In genomic region chr1:83087851-83088250, GRCh38 we compare ENCODE assay signal across 27 cellular contexts.
"Had no signal": no experiment of that assay in that cellular context is flagged by ENCODE, and none has a peak within 500 bp of the region (broad histone marks: within the 10 kb centered on the region; RNA-seq: fewer than 3 reads in every experiment).

No MANE protein-coding gene starts in this region.

- H3K36me3 Mint-ChIP-seq: stimulated activated effector memory CD8-positive, alpha-beta T cell treated with anti-CD3 and anti-CD28 coated beads, Interleukin-12 subunit alpha, Interleukin-12 subunit beta, amount 100 ng/mL, for 72 hours; stimulated activated memory B cell treated with anti-CD40 and anti-IgM and Interleukin-4, amounts not matched to agents 10 μg/mL and 1 μg/mL and 100 μg/mL, for 72 hours; stimulated activated naive B cell treated with anti-CD40 and anti-IgM and Interleukin-4, amounts not matched to agents 10 μg/mL and 1 μg/mL and 100 μg/mL, for 72 hours; type B pancreatic cell had no signal

- H3K27me3 ChIP-seq: stomach, suprapubic skin, testis, thyroid gland, tibial artery, tibial nerve, transverse colon, upper lobe of left lung, upper lobe of right lung, uterus, vagina had no signal

- H3K4me1 Mint-ChIP-seq: stimulated activated effector memory CD8-positive, alpha-beta T cell treated with anti-CD3 and anti-CD28 coated beads, Interleukin-12 subunit alpha, Interleukin-12 subunit beta, amount 100 ng/mL, for 72 hours; stimulated activated memory B cell treated with anti-CD40 and anti-IgM and Interleukin-4, amounts not matched to agents 10 μg/mL and 1 μg/mL and 100 μg/mL, for 72 hours; stimulated activated naive B cell treated with anti-CD40 and anti-IgM and Interleukin-4, amounts not matched to agents 10 μg/mL and 1 μg/mL and 100 μg/mL, for 72 hours; stimulated activated naive CD8-positive, alpha-beta T cell treated with anti-CD3 and anti-CD28 coated beads, Interleukin-15, amount 100 ng/mL, for 72 hours had no signal

- H3K4me3 ChIP-seq: stomach, suprapubic skin, testis, thoracic aorta, thyroid gland, tibial artery, tibial nerve, transverse colon, upper lobe of left lung, upper lobe of right lung, uterus, vagina had no signal

- H3K36me3 ChIP-seq: stomach, suprapubic skin, thoracic aorta, thyroid gland, tibial artery, tibial nerve, transverse colon, upper lobe of left lung, upper lobe of right lung, uterus, vagina had no signal

- H3K9me3 Mint-ChIP-seq: stimulated activated memory B cell treated with anti-CD40 and anti-IgM and Interleukin-4, amounts not matched to agents 10 μg/mL and 1 μg/mL and 100 μg/mL, for 72 hours; stimulated activated naive B cell treated with anti-CD40 and anti-IgM and Interleukin-4, amounts not matched to agents 10 μg/mL and 1 μg/mL and 100 μg/mL, for 72 hours; stimulated activated naive CD8-positive, alpha-beta T cell treated with anti-CD3 and anti-CD28 coated beads, Interleukin-15, amount 100 ng/mL, for 72 hours; type B pancreatic cell had no signal

- DNase-seq: stimulated activated CD4-positive, alpha-beta T cell treated with anti-CD3 and anti-CD28 coated beads, Interleukin-2, amount 100 ng/mL, for 48 hours; stimulated activated CD4-positive, alpha-beta T cell treated with anti-CD3 and anti-CD28 coated beads, Interleukin-4, amount 100 ng/mL, for 1 hour; stimulated activated CD4-positive, alpha-beta T cell treated with anti-CD3 and anti-CD28 coated beads, Interleukin-4, amount 100 ng/mL, for 24 hours; stimulated activated CD4-positive, alpha-beta T cell treated with anti-CD3 and anti-CD28 coated beads, Interleukin-4, amount 100 ng/mL, for 4 hours; stimulated activated CD8-positive, alpha-beta memory T cell treated with anti-CD3 and anti-CD28 coated beads, Interleukin-4, amount 100 ng/mL, for 48 hours; stimulated activated naive B cell treated with anti-CD40 and anti-IgM and Interleukin-4, amounts not matched to agents 10 μg/mL and 1 μg/mL and 100 μg/mL, for 72 hours; stimulated activated naive CD4-positive, alpha-beta T cell; stimulated activated naive CD4-positive, alpha-beta T cell treated with Interleukin-2 at 50 U/mL for 16 hours; stimulated activated naive CD8-positive, alpha-beta T cell treated with anti-CD3 and anti-CD28 coated beads, Interleukin-15, amount 100 ng/mL, for 72 hours; stimulated activated naive CD8-positive, alpha-beta T cell treated with anti-CD3 and anti-CD28 coated beads, Interleukin-15, Interleukin-2, amounts not matched to agents 100 U/mL and 50 U/mL, for 24 hours; stomach; substantia nigra; testis; thyroid gland; tibial artery; transverse colon; upper lobe of left lung; upper lobe of right lung; uterus had no signal

- H3K27ac ChIP-seq: stomach, suprapubic skin, testis, thoracic aorta, thyroid gland, tibial artery, tibial nerve, transverse colon, upper lobe of left lung, upper lobe of right lung, uterus, vagina had no signal

- H3K4me1 ChIP-seq: stomach, suprapubic skin, testis, thyroid gland, tibial artery, tibial nerve, transverse colon, upper lobe of left lung, upper lobe of right lung, uterus, vagina had no signal

- H3K4me3 Mint-ChIP-seq: stimulated activated effector memory CD8-positive, alpha-beta T cell treated with anti-CD3 and anti-CD28 coated beads, Interleukin-12 subunit alpha, Interleukin-12 subunit beta, amount 100 ng/mL, for 72 hours; stimulated activated memory B cell treated with anti-CD40 and anti-IgM and Interleukin-4, amounts not matched to agents 10 μg/mL and 1 μg/mL and 100 μg/mL, for 72 hours; stimulated activated naive B cell treated with anti-CD40 and anti-IgM and Interleukin-4, amounts not matched to agents 10 μg/mL and 1 μg/mL and 100 μg/mL, for 72 hours; stimulated activated naive CD8-positive, alpha-beta T cell treated with anti-CD3 and anti-CD28 coated beads, Interleukin-15, amount 100 ng/mL, for 72 hours; stimulated activated naive CD8-positive, alpha-beta T cell treated with anti-CD3 and anti-CD28 coated beads, Interleukin-15, Interleukin-2, amounts not matched to agents 100 ng/mL and 50 ng/mL, for 24 hours; type B pancreatic cell had no signal

- H3K9me3 ChIP-seq: stomach, suprapubic skin, testis, thoracic aorta, thyroid gland, tibial artery, tibial nerve, transverse colon, upper lobe of left lung, upper lobe of right lung, uterus, vagina had no signal

- H3K27ac Mint-ChIP-seq: stimulated activated effector memory CD8-positive, alpha-beta T cell treated with anti-CD3 and anti-CD28 coated beads, Interleukin-12 subunit alpha, Interleukin-12 subunit beta, amount 100 ng/mL, for 72 hours; stimulated activated memory B cell treated with anti-CD40 and anti-IgM and Interleukin-4, amounts not matched to agents 10 μg/mL and 1 μg/mL and 100 μg/mL, for 72 hours; stimulated activated naive B cell treated with anti-CD40 and anti-IgM and Interleukin-4, amounts not matched to agents 10 μg/mL and 1 μg/mL and 100 μg/mL, for 72 hours; stimulated activated naive CD8-positive, alpha-beta T cell treated with anti-CD3 and anti-CD28 coated beads, Interleukin-15, amount 100 ng/mL, for 72 hours; stimulated activated naive CD8-positive, alpha-beta T cell treated with anti-CD3 and anti-CD28 coated beads, Interleukin-15, Interleukin-2, amounts not matched to agents 100 ng/mL and 50 ng/mL, for 24 hours; type B pancreatic cell had no signal

- ATAC-seq: stimulated activated effector memory CD8-positive, alpha-beta T cell treated with anti-CD3 and anti-CD28 coated beads, Interleukin-12 subunit alpha, Interleukin-12 subunit beta, amount 100 ng/mL, for 72 hours; stimulated activated memory B cell treated with anti-CD40 and anti-IgM and Interleukin-4, amounts not matched to agents 10 μg/mL and 1 μg/mL and 100 μg/mL, for 72 hours; stimulated activated naive B cell treated with anti-CD40 and anti-IgM and Interleukin-4, amounts not matched to agents 10 μg/mL and 1 μg/mL and 100 μg/mL, for 72 hours; stimulated activated naive CD8-positive, alpha-beta T cell treated with anti-CD3 and anti-CD28 coated beads, Interleukin-15, amount 100 ng/mL, for 72 hours; stimulated activated naive CD8-positive, alpha-beta T cell treated with anti-CD3 and anti-CD28 coated beads, Interleukin-15, Interleukin-2, amounts not matched to agents 100 U/mL and 50 U/mL, for 24 hours; upper lobe of right lung had no signal

- H3K27me3 Mint-ChIP-seq: stimulated activated memory B cell treated with anti-CD40 and anti-IgM and Interleukin-4, amounts not matched to agents 10 μg/mL and 1 μg/mL and 100 μg/mL, for 72 hours; stimulated activated naive B cell treated with anti-CD40 and anti-IgM and Interleukin-4, amounts not matched to agents 10 μg/mL and 1 μg/mL and 100 μg/mL, for 72 hours; stimulated activated naive CD8-positive, alpha-beta T cell treated with anti-CD3 and anti-CD28 coated beads, Interleukin-15, amount 100 ng/mL, for 72 hours; stimulated activated naive CD8-positive, alpha-beta T cell treated with anti-CD3 and anti-CD28 coated beads, Interleukin-15, Interleukin-2, amounts not matched to agents 100 ng/mL and 50 ng/mL, for 24 hours; type B pancreatic cell had no signal
